In the genomic region with DNA sequence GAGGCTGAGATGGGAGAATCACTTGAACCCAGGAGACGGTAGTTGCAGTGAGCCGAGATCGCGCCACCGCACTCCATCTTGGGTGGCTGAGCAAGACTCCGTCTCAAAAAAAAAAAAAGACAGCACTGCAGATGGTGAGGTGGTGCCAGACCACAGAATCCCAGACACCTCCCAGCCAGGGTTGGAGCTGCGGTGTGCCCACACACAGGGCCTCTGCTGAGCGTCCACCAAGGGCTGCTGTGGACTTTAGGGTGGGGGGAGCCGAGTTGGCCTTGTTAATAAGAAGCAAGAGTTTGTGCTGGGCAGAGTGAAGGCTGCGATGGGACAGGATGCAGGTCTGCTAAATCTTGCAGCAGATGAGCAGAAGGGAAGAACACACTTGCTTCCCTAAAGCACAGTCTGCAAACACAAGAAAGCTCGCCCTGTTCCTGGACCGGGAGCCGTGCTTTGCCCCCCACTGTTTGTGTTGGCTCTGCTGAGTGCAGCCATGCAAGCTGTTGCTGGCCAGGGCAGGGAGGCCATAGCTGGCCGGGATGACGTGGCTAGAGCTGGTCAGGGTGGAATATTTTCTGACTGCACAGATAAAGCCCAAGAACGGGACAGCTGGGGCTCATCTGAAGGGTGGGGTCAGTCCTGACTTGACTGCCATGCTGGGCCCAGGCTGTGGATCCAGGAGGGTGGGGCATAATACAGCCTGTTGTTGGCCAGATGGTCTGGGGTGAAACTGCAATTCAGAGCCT, we compare ENCODE assay signal across 11 cellular contexts. TPM values are rescaled to one million over a fixed set of nuclear protein-coding genes. Genes with fewer than 3 reads are reported as not detected.
DNase-seq lines count a peak whose midpoint lies in the region; ATAC-seq, FAIRE-seq and TF ChIP-seq lines count a peak whose summit lies in the region.
"Had no signal": no experiment of that assay in that cellular context is flagged by ENCODE, and none has a peak within 500 bp of the region (broad histone marks: within the 10 kb centered on the region; RNA-seq: fewer than 3 reads in every experiment).

No MANE protein-coding gene starts in this region.

- TF ChIP-seq CTCF in liver (IDR thresholded peaks at IDR 0.05; ENCODE audit: low read depth, low read length, missing input control) (no peak), HepG2 (CRISPR knock-in tag; IDR thresholded peaks at IDR 0.05) (no peak), fibroblast of pulmonary artery (IDR thresholded peaks at IDR 0.05; ENCODE audit: low read length, missing control alignments) (no peak)

- ATAC-seq in HepG2, result no peak
- ATAC-seq in GM18505 (IDR thresholded peaks at IDR 0.05; ENCODE audit: unreplicated experiment), result no peak
- no peak for ATAC-seq in HG03520 (IDR thresholded peaks at IDR 0.05; ENCODE audit: unreplicated experiment)

- no peak overlapping the region for H2AFZ ChIP-seq in HepG2 (ENCODE audit: low read length)

- no peak for DNase-seq in HepG2 (ENCODE audit: low spot score)
- peak; percentile 77 for DNase-seq in fibroblast of pulmonary artery (ENCODE audit: low read depth)
- peak in 37 of 56 donors; percentile 8 to 64 (median 29) for DNase-seq in nucleus accumbens (lab: John Stamatoyannopoulos, UW)
- DNase-seq in activated T-helper 2 cell treated with anti-CD3 and anti-CD28 coated beads, Interferon-gamma antibody, Interleukin-2, Interleukin-4, amounts not matched to agents 10 μg/mL and 5 μg/mL and 100 μg/mL, durations not matched to agents 14 hours and 24 hours and 36 hours (ENCODE audit: low spot score), result no peak
- no peak for DNase-seq in NCI-H226

- no peak overlapping the region for H3K4me3 ChIP-seq in liver (ENCODE audit: low read depth in 1 of 3, low read length in 3 of 3)
- no peak overlapping the region for H3K4me3 ChIP-seq in HepG2 (replicated peaks in 1 of 3; ENCODE audit: insufficient read depth in 1 of 3, low read depth in 2 of 3, low read length in 3 of 3)
- no peak overlapping the region for H3K4me3 ChIP-seq in fibroblast of pulmonary artery (replicated peaks; ENCODE audit: low read depth, low read length)

- no peak for TF ChIP-seq EP300 in HepG2 (IDR thresholded peaks at IDR 0.05; ENCODE audit: low read depth in 2 of 2, low read length in 2 of 2)
- TF ChIP-seq EP300 in HepG2 (CRISPR knock-in tag; IDR thresholded peaks at IDR 0.05; ENCODE audit: borderline replicate concordance), result no peak

- H3K4me3 Mint-ChIP-seq in activated T-helper 2 cell treated with anti-CD3 and anti-CD28 coated beads, Interferon-gamma antibody, Interleukin-2, Interleukin-4, amounts not matched to agents 10 μg/mL and 5 μg/mL and 100 μg/mL, durations not matched to agents 14 hours and 24 hours and 36 hours (ENCODE audit: low read depth), result no peak overlapping the region
- H3K4me3 Mint-ChIP-seq: IgD-negative memory B cell had no signal

- H3K27ac Mint-ChIP-seq in activated T-helper 2 cell treated with anti-CD3 and anti-CD28 coated beads, Interferon-gamma antibody, Interleukin-2, Interleukin-4, amounts not matched to agents 10 μg/mL and 5 μg/mL and 100 μg/mL, durations not matched to agents 14 hours and 24 hours and 36 hours, result no peak overlapping the region
- H3K27ac Mint-ChIP-seq: IgD-negative memory B cell had no signal

- no peaks in the 10 kb centered on the region for H4K20me1 ChIP-seq in HepG2 (ENCODE audit: insufficient read depth, low read length)

- H3K4me1 ChIP-seq in liver (ENCODE audit: control insufficient read depth in 4 of 4, insufficient read depth in 4 of 4, low read length in 3 of 4) (peaks cover 2 to 11% (median 5%) of the 10 kb centered on the region in 4 donors), HepG2 (ENCODE audit: insufficient read depth, low read length) (no peaks in the 10 kb centered on the region)

- no peaks in the 10 kb centered on the region for H3K27me3 Mint-ChIP-seq in activated T-helper 2 cell treated with anti-CD3 and anti-CD28 coated beads, Interferon-gamma antibody, Interleukin-2, Interleukin-4, amounts not matched to agents 10 μg/mL and 5 μg/mL and 100 μg/mL, durations not matched to agents 14 hours and 24 hours and 36 hours (ENCODE audit: low read depth)
- H3K27me3 Mint-ChIP-seq: IgD-negative memory B cell had no signal

- no peak overlapping the region for H3K4me2 ChIP-seq in HepG2 (ENCODE audit: low read depth, low read length)

- H3K27me3 ChIP-seq in liver (ENCODE audit: control insufficient read depth in 4 of 4, insufficient read depth in 4 of 4, low read length in 3 of 4), result no peaks in the 10 kb centered on the region
- no peaks in the 10 kb centered on the region for H3K27me3 ChIP-seq in HepG2 (ENCODE audit: control insufficient read depth in 1 of 2, insufficient read depth in 2 of 2, low read length in 2 of 2)

- H3K9ac ChIP-seq in liver (ENCODE audit: low read depth in 1 of 2, low read length in 2 of 2), result no peak overlapping the region
- H3K9ac ChIP-seq in HepG2 (ENCODE audit: insufficient read depth, low read depth, low read length), result no peak overlapping the region

- no peaks in the 10 kb centered on the region for H3K9me3 ChIP-seq in liver (ENCODE audit: control insufficient read depth in 4 of 4, low read length in 3 of 4)
- H3K9me3 ChIP-seq in HepG2 (ENCODE audit: low read length), result no peaks in the 10 kb centered on the region

- H3K36me3 ChIP-seq in liver (ENCODE audit: control insufficient read depth in 4 of 4, insufficient read depth in 3 of 4, low read depth in 1 of 4, low read length in 3 of 4) (peaks cover 4 to 46% (median 26%) of the 10 kb centered on the region in 4 donors), HepG2 (replicated peaks in 1 of 2; ENCODE audit: control insufficient read depth in 1 of 2, insufficient read depth in 2 of 2, low read length in 2 of 2) (peaks cover 27 to 63% of the 10 kb centered on the region in 2 experiments)

- no peak for FAIRE-seq in HepG2 (lab: Jason Lieb, UNC)
- FAIRE-seq: colon, GM18507 had no signal

- no TSS peak for BruUV-seq in HepG2 (replicated peaks; lab: Mats Ljungman, UMichigan)

- POLR2A ChIA-PET in HepG2 (lab: Yijun Ruan, JAX), result interaction anchor here (1.4 kb wide), 1 partner anchor 15 kb away, joined by 3 read pairs; a partner anchor contains a TSS

- TF ChIP-seq POLR2A in HepG2 (IDR thresholded peaks at IDR 0.05; ENCODE audit: insufficient read depth in 1 of 2, low read depth in 2 of 2, low read length in 2 of 2) (no peak), GM18505 (IDR thresholded peaks at IDR 0.05; ENCODE audit: borderline replicate concordance, extremely low read depth, insufficient read depth, insufficient read length) (no peak)

- H3K4me1 Mint-ChIP-seq in activated T-helper 2 cell treated with anti-CD3 and anti-CD28 coated beads, Interferon-gamma antibody, Interleukin-2, Interleukin-4, amounts not matched to agents 10 μg/mL and 5 μg/mL and 100 μg/mL, durations not matched to agents 14 hours and 24 hours and 36 hours (ENCODE audit: low read depth), result peaks cover 1% of the 10 kb centered on the region

- H3K36me3 Mint-ChIP-seq in activated T-helper 2 cell treated with anti-CD3 and anti-CD28 coated beads, Interferon-gamma antibody, Interleukin-2, Interleukin-4, amounts not matched to agents 10 μg/mL and 5 μg/mL and 100 μg/mL, durations not matched to agents 14 hours and 24 hours and 36 hours (ENCODE audit: low read depth), result peaks cover 59% of the 10 kb centered on the region
- H3K36me3 Mint-ChIP-seq: IgD-negative memory B cell had no signal

- intact Hi-C loops in HepG2 (cut with micrococcal nuclease; ENCODE audit: unreplicated experiment), result no loop called here
- intact Hi-C loops in activated T-helper 2 cell treated with anti-CD3 and anti-CD28 coated beads, Interferon-gamma antibody, Interleukin-2, Interleukin-4, amounts not matched to agents 10 μg/mL and 5 μg/mL and 100 μg/mL, durations not matched to agents 14 hours and 24 hours and 36 hours (cut with micrococcal nuclease), result no loop called here

- in situ Hi-C loops in HepG2 (cut with HindIII; ENCODE audit: extremely low pct_ligation_motif_present, low pct_unique_long_range_greater_than_20kb), result no loop called here

- WGBS in liver, result 70% methylated on average over 16 of the region's 16 CpGs
- 97% methylated on average over 16 of the region's 16 CpGs for WGBS in HepG2 (ENCODE audit: low lambda C conversion rate)

- CTCF ChIA-PET in HepG2 (lab: Yijun Ruan, JAX; ENCODE audit: low intra/inter-chr PET ratio, low total read pairs), result no interaction called here

- no peak for TF ChIP-seq RAD21 in liver (IDR thresholded peaks at IDR 0.05)
- TF ChIP-seq RAD21 in HepG2 (CRISPR knock-in tag; IDR thresholded peaks at IDR 0.05), result no peak

- H3K27ac ChIP-seq in liver (ENCODE audit: low read depth in 1 of 2, low read length in 2 of 2) (peak overlapping the region; percentile 47 to 53), HepG2 (ENCODE audit: extremely low read length, insufficient read depth, low read length) (no peak overlapping the region)

- peaks cover 20% of the 10 kb centered on the region for H3K79me2 ChIP-seq in HepG2 (ENCODE audit: insufficient read depth, low read length)

- H3K9me3 Mint-ChIP-seq in activated T-helper 2 cell treated with anti-CD3 and anti-CD28 coated beads, Interferon-gamma antibody, Interleukin-2, Interleukin-4, amounts not matched to agents 10 μg/mL and 5 μg/mL and 100 μg/mL, durations not matched to agents 14 hours and 24 hours and 36 hours, result no peaks in the 10 kb centered on the region
- H3K9me3 Mint-ChIP-seq: IgD-negative memory B cell had no signal

RNA-seq across cellular contexts. Expression of a gene that starts 14.4 kb away (rescaled TPM):
- total RNA-seq in liver, result 10 to 100 TPM; 13.8 to 49.0 TPM
- 10 to 100 TPM in 1 of 2 donors, 1 to 10 TPM in 1; 4.7 to 10.1 TPM for polyA plus RNA-seq in liver
- 22.5 and 26.5 TPM in 2 replicates for total RNA-seq in HepG2 (2016; rRNA removed; fragmentation: Illumina TruSeq; extraction: Trizol)
- 13.8 and 16.3 TPM in 2 replicates for total RNA-seq in HepG2 (2016; cell fraction: cytosol; rRNA removed; fragmentation: Illumina TruSeq; extraction: Trizol; ENCODE audit: low read depth)
- 16.0 and 25.9 TPM in 2 replicates for total RNA-seq in HepG2 (2016; cell fraction: insoluble cytoplasmic fraction; rRNA removed; fragmentation: Illumina TruSeq; extraction: Trizol)
- 31.1 and 32.8 TPM in 2 replicates for total RNA-seq in HepG2 (2016; cell fraction: membrane; rRNA removed; fragmentation: Illumina TruSeq; extraction: Trizol)
- 17.0 and 22.2 TPM in 2 replicates for total RNA-seq in HepG2 (2016; cell fraction: nucleus; rRNA removed; fragmentation: Illumina TruSeq; extraction: Trizol)
- polyA plus RNA-seq in HepG2 (2011; rRNA removed), result 12.4 and 14.0 TPM in 2 replicates
- polyA plus RNA-seq in HepG2 (2011; cell fraction: cytosol; rRNA removed), result 10.2 and 11.2 TPM in 2 replicates
- 22.9 and 26.6 TPM in 2 replicates for polyA plus RNA-seq in HepG2 (2011; cell fraction: nucleus; rRNA removed)
- polyA plus RNA-seq in HepG2 (2012), result 13.4 and 18.1 TPM in 2 replicates
- 16.7 and 20.1 TPM in 2 replicates for polyA plus RNA-seq in HepG2 (2016; cell fraction: cytosol; fragmentation: Illumina TruSeq; extraction: Trizol; ENCODE audit: low read depth)
- 22.9 and 33.7 TPM in 2 replicates for polyA plus RNA-seq in HepG2 (2016; cell fraction: insoluble cytoplasmic fraction; fragmentation: Illumina TruSeq; extraction: Trizol; ENCODE audit: low read depth)
- polyA plus RNA-seq in HepG2 (2016; cell fraction: membrane; fragmentation: Illumina TruSeq; extraction: Trizol; ENCODE audit: low read depth), result 35.7 and 39.3 TPM in 2 replicates
- polyA plus RNA-seq in HepG2 (2016; cell fraction: nucleus; fragmentation: Illumina TruSeq; extraction: Trizol; ENCODE audit: insufficient read depth, low read depth), result 49.9 and 50.4 TPM in 2 replicates
- 6.8 and 27.9 TPM in 2 replicates for polyA minus RNA-seq in HepG2 (2011; rRNA and poly(A)+ RNA removed; ENCODE audit: low replicate concordance)
- polyA minus RNA-seq in HepG2 (2011; cell fraction: cytosol; rRNA and poly(A)+ RNA removed), result 7.7 and 7.9 TPM in 2 replicates
- polyA minus RNA-seq in HepG2 (2011; cell fraction: nucleus; rRNA and poly(A)+ RNA removed), result 14.9 and 17.4 TPM in 2 replicates
- 72.7 and 74.1 TPM in 2 replicates for total RNA-seq in activated T-helper 2 cell treated with anti-CD3 and anti-CD28 coated beads, Interferon-gamma antibody, Interleukin-2, Interleukin-4, amounts not matched to agents 10 μg/mL and 5 μg/mL and 100 μg/mL, durations not matched to agents 14 hours and 24 hours and 36 hours

RNA-seq across cellular contexts. Expression of a gene that starts 33.7 kb away (rescaled TPM):
- 10 to 100 TPM; 13.1 to 19.8 TPM for total RNA-seq in liver
- 1 to 10 TPM; 4.0 to 7.8 TPM for polyA plus RNA-seq in liver
- 40.2 and 69.6 TPM in 2 replicates for total RNA-seq in HepG2 (2016; rRNA removed; fragmentation: Illumina TruSeq; extraction: Trizol)
- total RNA-seq in HepG2 (2016; cell fraction: cytosol; rRNA removed; fragmentation: Illumina TruSeq; extraction: Trizol; ENCODE audit: low read depth), result 5.9 and 8.0 TPM in 2 replicates
- 38.7 and 67.2 TPM in 2 replicates for total RNA-seq in HepG2 (2016; cell fraction: insoluble cytoplasmic fraction; rRNA removed; fragmentation: Illumina TruSeq; extraction: Trizol)
- total RNA-seq in HepG2 (2016; cell fraction: membrane; rRNA removed; fragmentation: Illumina TruSeq; extraction: Trizol), result 14.1 and 16.7 TPM in 2 replicates
- 29.6 and 33.9 TPM in 2 replicates for total RNA-seq in HepG2 (2016; cell fraction: nucleus; rRNA removed; fragmentation: Illumina TruSeq; extraction: Trizol)
- polyA plus RNA-seq in HepG2 (2011; rRNA removed), result 8.7 and 10.9 TPM in 2 replicates
- polyA plus RNA-seq in HepG2 (2011; cell fraction: cytosol; rRNA removed), result 4.5 and 6.6 TPM in 2 replicates
- 7.7 and 8.7 TPM in 2 replicates for polyA plus RNA-seq in HepG2 (2011; cell fraction: nucleus; rRNA removed)
- 12.0 and 12.8 TPM in 2 replicates for polyA plus RNA-seq in HepG2 (2012)
- polyA plus RNA-seq in HepG2 (2016; cell fraction: cytosol; fragmentation: Illumina TruSeq; extraction: Trizol; ENCODE audit: low read depth), result 0.65 and 0.78 TPM in 2 replicates
- polyA plus RNA-seq in HepG2 (2016; cell fraction: insoluble cytoplasmic fraction; fragmentation: Illumina TruSeq; extraction: Trizol; ENCODE audit: low read depth), result 22.2 and 22.3 TPM in 2 replicates
- polyA plus RNA-seq in HepG2 (2016; cell fraction: membrane; fragmentation: Illumina TruSeq; extraction: Trizol; ENCODE audit: low read depth), result 2.0 and 2.5 TPM in 2 replicates
- 20.8 and 22.6 TPM in 2 replicates for polyA plus RNA-seq in HepG2 (2016; cell fraction: nucleus; fragmentation: Illumina TruSeq; extraction: Trizol; ENCODE audit: insufficient read depth, low read depth)
- polyA minus RNA-seq in HepG2 (2011; rRNA and poly(A)+ RNA removed; ENCODE audit: low replicate concordance), result 14.7 and 18.6 TPM in 2 replicates
- polyA minus RNA-seq in HepG2 (2011; cell fraction: cytosol; rRNA and poly(A)+ RNA removed), result 20.0 and 21.5 TPM in 2 replicates
- 22.9 and 23.6 TPM in 2 replicates for polyA minus RNA-seq in HepG2 (2011; cell fraction: nucleus; rRNA and poly(A)+ RNA removed)
- total RNA-seq in activated T-helper 2 cell treated with anti-CD3 and anti-CD28 coated beads, Interferon-gamma antibody, Interleukin-2, Interleukin-4, amounts not matched to agents 10 μg/mL and 5 μg/mL and 100 μg/mL, durations not matched to agents 14 hours and 24 hours and 36 hours, result 51.1 and 52.2 TPM in 2 replicates

RNA-seq across cellular contexts. Expression of a gene that starts 38.1 kb away (rescaled TPM):
- total RNA-seq in liver, result 1 to 10 TPM; 1.8 TPM
- 1 to 10 TPM; 2.1 TPM for polyA plus RNA-seq in liver
- total RNA-seq in HepG2 (2016; rRNA removed; fragmentation: Illumina TruSeq; extraction: Trizol), result 8.1 and 9.1 TPM in 2 replicates
- 2.4 and 2.8 TPM in 2 replicates for total RNA-seq in HepG2 (2016; cell fraction: cytosol; rRNA removed; fragmentation: Illumina TruSeq; extraction: Trizol; ENCODE audit: low read depth)
- total RNA-seq in HepG2 (2016; cell fraction: insoluble cytoplasmic fraction; rRNA removed; fragmentation: Illumina TruSeq; extraction: Trizol), result 7.8 and 8.7 TPM in 2 replicates
- total RNA-seq in HepG2 (2016; cell fraction: membrane; rRNA removed; fragmentation: Illumina TruSeq; extraction: Trizol), result 8.4 and 9.7 TPM in 2 replicates
- 2.3 and 3.4 TPM in 2 replicates for total RNA-seq in HepG2 (2016; cell fraction: nucleus; rRNA removed; fragmentation: Illumina TruSeq; extraction: Trizol)
- 2.5 and 2.7 TPM in 2 replicates for polyA plus RNA-seq in HepG2 (2011; rRNA removed)
- polyA plus RNA-seq in HepG2 (2011; cell fraction: cytosol; rRNA removed), result 2.2 and 2.3 TPM in 2 replicates
- 0.81 and 0.84 TPM in 2 replicates for polyA plus RNA-seq in HepG2 (2011; cell fraction: nucleus; rRNA removed)
- polyA plus RNA-seq in HepG2 (2012), result 2.4 and 2.8 TPM in 2 replicates
- polyA plus RNA-seq in HepG2 (2016; cell fraction: cytosol; fragmentation: Illumina TruSeq; extraction: Trizol; ENCODE audit: low read depth), result 3.3 and 3.6 TPM in 2 replicates
- 11.4 and 12.2 TPM in 2 replicates for polyA plus RNA-seq in HepG2 (2016; cell fraction: insoluble cytoplasmic fraction; fragmentation: Illumina TruSeq; extraction: Trizol; ENCODE audit: low read depth)
- 9.2 and 9.9 TPM in 2 replicates for polyA plus RNA-seq in HepG2 (2016; cell fraction: membrane; fragmentation: Illumina TruSeq; extraction: Trizol; ENCODE audit: low read depth)
- 5.3 and 6.0 TPM in 2 replicates for polyA plus RNA-seq in HepG2 (2016; cell fraction: nucleus; fragmentation: Illumina TruSeq; extraction: Trizol; ENCODE audit: insufficient read depth, low read depth)
- polyA minus RNA-seq in HepG2 (2011; rRNA and poly(A)+ RNA removed; ENCODE audit: low replicate concordance), result 1.0 and 1.6 TPM in 2 replicates
- 0.88 and 1.4 TPM in 2 replicates for polyA minus RNA-seq in HepG2 (2011; cell fraction: cytosol; rRNA and poly(A)+ RNA removed)
- polyA minus RNA-seq in HepG2 (2011; cell fraction: nucleus; rRNA and poly(A)+ RNA removed), result 0.77 and 0.99 TPM in 2 replicates
- total RNA-seq in activated T-helper 2 cell treated with anti-CD3 and anti-CD28 coated beads, Interferon-gamma antibody, Interleukin-2, Interleukin-4, amounts not matched to agents 10 μg/mL and 5 μg/mL and 100 μg/mL, durations not matched to agents 14 hours and 24 hours and 36 hours, result 15.7 and 16.3 TPM in 2 replicates

RNA-seq across cellular contexts. Expression of a gene that starts 59.6 kb away (rescaled TPM):
- 10 to 100 TPM in 1 of 2 donors, 1 to 10 TPM in 1; 9.0 to 12.7 TPM for total RNA-seq in liver
- 10 to 100 TPM in 1 of 2 donors, 1 to 10 TPM in 1; 9.6 to 13.3 TPM for polyA plus RNA-seq in liver
- 21.9 and 22.6 TPM in 2 replicates for total RNA-seq in HepG2 (2016; rRNA removed; fragmentation: Illumina TruSeq; extraction: Trizol)
- total RNA-seq in HepG2 (2016; cell fraction: cytosol; rRNA removed; fragmentation: Illumina TruSeq; extraction: Trizol; ENCODE audit: low read depth), result 7.0 and 8.3 TPM in 2 replicates
- total RNA-seq in HepG2 (2016; cell fraction: insoluble cytoplasmic fraction; rRNA removed; fragmentation: Illumina TruSeq; extraction: Trizol), result 18.1 and 21.0 TPM in 2 replicates
- 9.9 and 11.2 TPM in 2 replicates for total RNA-seq in HepG2 (2016; cell fraction: membrane; rRNA removed; fragmentation: Illumina TruSeq; extraction: Trizol)
- 11.3 and 17.7 TPM in 2 replicates for total RNA-seq in HepG2 (2016; cell fraction: nucleus; rRNA removed; fragmentation: Illumina TruSeq; extraction: Trizol)
- 11.3 and 11.9 TPM in 2 replicates for polyA plus RNA-seq in HepG2 (2011; rRNA removed)
- polyA plus RNA-seq in HepG2 (2011; cell fraction: cytosol; rRNA removed), result 8.2 and 8.4 TPM in 2 replicates
- polyA plus RNA-seq in HepG2 (2011; cell fraction: nucleus; rRNA removed), result 12.3 and 17.8 TPM in 2 replicates
- 14.7 and 17.5 TPM in 2 replicates for polyA plus RNA-seq in HepG2 (2012)
- 6.3 and 6.7 TPM in 2 replicates for polyA plus RNA-seq in HepG2 (2016; cell fraction: cytosol; fragmentation: Illumina TruSeq; extraction: Trizol; ENCODE audit: low read depth)
- polyA plus RNA-seq in HepG2 (2016; cell fraction: insoluble cytoplasmic fraction; fragmentation: Illumina TruSeq; extraction: Trizol; ENCODE audit: low read depth), result 27.9 and 29.1 TPM in 2 replicates
- polyA plus RNA-seq in HepG2 (2016; cell fraction: membrane; fragmentation: Illumina TruSeq; extraction: Trizol; ENCODE audit: low read depth), result 7.2 and 7.8 TPM in 2 replicates
- 33.3 and 34.6 TPM in 2 replicates for polyA plus RNA-seq in HepG2 (2016; cell fraction: nucleus; fragmentation: Illumina TruSeq; extraction: Trizol; ENCODE audit: insufficient read depth, low read depth)
- polyA minus RNA-seq in HepG2 (2011; rRNA and poly(A)+ RNA removed; ENCODE audit: low replicate concordance), result 9.0 and 11.4 TPM in 2 replicates
- 6.2 and 7.6 TPM in 2 replicates for polyA minus RNA-seq in HepG2 (2011; cell fraction: cytosol; rRNA and poly(A)+ RNA removed)
- 14.2 and 18.2 TPM in 2 replicates for polyA minus RNA-seq in HepG2 (2011; cell fraction: nucleus; rRNA and poly(A)+ RNA removed)
- 27.1 and 36.4 TPM in 2 replicates for total RNA-seq in activated T-helper 2 cell treated with anti-CD3 and anti-CD28 coated beads, Interferon-gamma antibody, Interleukin-2, Interleukin-4, amounts not matched to agents 10 μg/mL and 5 μg/mL and 100 μg/mL, durations not matched to agents 14 hours and 24 hours and 36 hours

Comparison
In these comparisons a context has a peak if more than half of its experiments do, and no peak if none do; other contexts are left out.
1. DNase-seq: peak in fibroblast of pulmonary artery (single experiment) and nucleus accumbens (37 of 56); none in HepG2 (single experiment), activated T-helper 2 cell treated with anti-CD3 and anti-CD28 coated beads, Interferon-gamma antibody, Interleukin-2, Interleukin-4, amounts not matched to agents 10 μg/mL and 5 μg/mL and 100 μg/mL, durations not matched to agents 14 hours and 24 hours and 36 hours (single experiment) and NCI-H226 (single experiment).